8 cellular contexts compared by ENCODE assay signal in the genomic region with DNA sequence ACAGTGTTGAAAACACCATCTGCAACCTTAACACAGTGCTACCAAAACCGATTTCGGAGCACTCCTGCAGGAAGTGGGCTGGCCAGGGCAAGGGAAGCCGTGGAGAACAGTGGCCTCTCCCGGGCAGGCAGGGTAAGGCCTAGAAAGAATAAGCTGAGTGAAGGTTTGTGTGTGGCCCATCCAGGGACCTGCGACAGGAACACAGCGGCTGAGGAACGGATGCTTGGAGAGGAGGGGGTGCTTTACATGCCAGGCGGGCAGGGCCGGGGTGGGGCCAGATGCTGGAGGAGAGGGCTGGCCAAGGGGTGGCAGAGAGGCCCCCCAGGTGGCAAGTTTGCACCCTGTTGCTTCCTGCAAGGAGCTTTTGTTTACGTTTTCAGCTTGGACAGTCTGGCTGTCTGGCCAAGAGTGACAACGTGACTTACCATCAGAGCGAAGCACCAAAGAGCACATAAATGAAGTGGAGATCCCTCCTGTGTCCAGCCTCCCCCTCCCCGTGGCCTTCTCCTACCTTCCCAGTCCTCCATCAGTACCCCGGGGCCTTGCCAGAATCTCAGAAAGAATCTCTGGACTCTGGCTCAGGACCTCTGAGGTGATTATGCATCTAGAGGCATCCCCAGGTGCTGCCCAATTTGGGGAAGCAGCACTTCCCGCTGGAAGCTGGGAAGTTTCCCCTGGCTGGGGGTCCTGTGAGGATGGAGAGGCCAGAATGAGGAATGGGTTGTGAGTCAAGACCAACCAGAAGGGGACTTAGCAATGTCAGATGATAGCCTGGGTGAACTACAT.
A peak's percentile ranks its signal among the peaks of the same experiment; 100 is the strongest.
DNase-seq lines count a peak whose midpoint lies in the region; ATAC-seq and TF ChIP-seq lines count a peak whose summit lies in the region.

No MANE protein-coding gene starts in this region.

- peaks cover 6% of the 10 kb centered on the region for H3K36me3 Mint-ChIP-seq in dendritic cell treated with granulocyte-macrophage colony-stimulating factor and Interleukin-4, amounts not matched to agents 40 ng/mL and 50 ng/mL, for 4 days (ENCODE audit: low read depth)

- intact Hi-C loops in dendritic cell treated with granulocyte-macrophage colony-stimulating factor and Interleukin-4, amounts not matched to agents 40 ng/mL and 50 ng/mL, for 4 days (cut with micrococcal nuclease), result no loop called here

- H3K27ac ChIP-seq in liver (ENCODE audit: low read depth in 1 of 2, low read length in 2 of 2), result peak overlapping the region; percentile 71 to 75

- TF ChIP-seq RAD21 in liver (IDR thresholded peaks at IDR 0.05), result peak; percentile 81 to 88

- H3K9ac ChIP-seq in liver (ENCODE audit: low read depth in 1 of 2, low read length in 2 of 2), result no peak overlapping the region

- DNase-seq in NCI-H510A treated with DMSO at 0.1 percent for 48 hours (lab: John Stamatoyannopoulos, UW) (peak; percentile 13), NCI-H510A (lab: John Stamatoyannopoulos, UW) (no peak), NCI-H2227 treated with DMSO at 0.1 percent for 48 hours (lab: John Stamatoyannopoulos, UW) (peak; percentile 54)
- peak; percentile 45 to 46 for DNase-seq in activated CD4-positive, alpha-beta T cell treated with anti-CD3 and anti-CD28 coated beads for 4 hours
- peak; percentile 57 for DNase-seq in stimulated activated CD4-positive, alpha-beta T cell treated with anti-CD3 and anti-CD28 coated beads, Interleukin-4, amount 100 ng/mL, for 1 hour

- 19% methylated on average over 15 of the region's 15 CpGs for WGBS in liver

- H3K9me3 ChIP-seq in liver (ENCODE audit: control insufficient read depth in 4 of 4, low read length in 3 of 4), result no peaks in the 10 kb centered on the region

- H3K36me3 ChIP-seq in liver (ENCODE audit: control insufficient read depth in 4 of 4, insufficient read depth in 3 of 4, low read depth in 1 of 4, low read length in 3 of 4), result no peaks in the 10 kb centered on the region

- H3K27me3 ChIP-seq in liver (ENCODE audit: control insufficient read depth in 4 of 4, insufficient read depth in 4 of 4, low read length in 3 of 4), result peaks cover 0 to 23% (median 6%) of the 10 kb centered on the region in 4 donors

- H3K27ac Mint-ChIP-seq in dendritic cell treated with granulocyte-macrophage colony-stimulating factor and Interleukin-4, amounts not matched to agents 40 ng/mL and 50 ng/mL, for 4 days, result peak overlapping the region; percentile 93

- peak; percentile 60 for TF ChIP-seq CTCF in liver (IDR thresholded peaks at IDR 0.05; ENCODE audit: low read depth, low read length, missing input control)

- H3K4me1 Mint-ChIP-seq in dendritic cell treated with granulocyte-macrophage colony-stimulating factor and Interleukin-4, amounts not matched to agents 40 ng/mL and 50 ng/mL, for 4 days (ENCODE audit: low read depth), result peaks cover 53% of the 10 kb centered on the region

- H3K4me3 ChIP-seq in liver (ENCODE audit: low read depth in 1 of 3, low read length in 3 of 3), result no peak overlapping the region

- H3K27me3 Mint-ChIP-seq in dendritic cell treated with granulocyte-macrophage colony-stimulating factor and Interleukin-4, amounts not matched to agents 40 ng/mL and 50 ng/mL, for 4 days, result no peaks in the 10 kb centered on the region

- H3K9me3 Mint-ChIP-seq in dendritic cell treated with granulocyte-macrophage colony-stimulating factor and Interleukin-4, amounts not matched to agents 40 ng/mL and 50 ng/mL, for 4 days, result no peaks in the 10 kb centered on the region

- peak; percentile 38 for ATAC-seq in HG03103 (IDR thresholded peaks at IDR 0.05; ENCODE audit: low read depth, unreplicated experiment)

- peaks cover 0 to 5% (median 2%) of the 10 kb centered on the region in 4 donors for H3K4me1 ChIP-seq in liver (ENCODE audit: control insufficient read depth in 4 of 4, insufficient read depth in 4 of 4, low read length in 3 of 4)

- peak overlapping the region; percentile 91 for H3K4me3 Mint-ChIP-seq in dendritic cell treated with granulocyte-macrophage colony-stimulating factor and Interleukin-4, amounts not matched to agents 40 ng/mL and 50 ng/mL, for 4 days

TF ChIP-seq in liver, 16 proteins besides CTCF, POLR2A, EP300 and RAD21:
- TF ChIP-seq ATF3 (IDR thresholded peaks at IDR 0.05) (no peak), HNF4A (conservative IDR thresholded peaks at IDR 0.05) (no peak), EGR1 (IDR thresholded peaks at IDR 0.05; ENCODE audit: low read depth in 2 of 2) (no peak), ZBTB33 (IDR thresholded peaks at IDR 0.05) (no peak), TAF1 (conservative IDR thresholded peaks at IDR 0.05) (no peak), NR2F2 (IDR thresholded peaks at IDR 0.05) (no peak), MAX (IDR thresholded peaks at IDR 0.05) (no peak), FOXA1 (IDR thresholded peaks at IDR 0.05) (no peak), GABPA (IDR thresholded peaks at IDR 0.05 in 1 of 2, conservative IDR thresholded peaks at IDR 0.05 in 1 of 2) (no peak), RXRA (IDR thresholded peaks at IDR 0.05) (no peak), SP1 (IDR thresholded peaks at IDR 0.05) (no peak), YY1 (IDR thresholded peaks at IDR 0.05) (no peak)
